1 cellular context compared by ENCODE assay signal in genomic region chr6:26204332-26205160, GRCh38.
TF ChIP-seq lines count a peak whose summit lies in the region.

No MANE protein-coding gene starts in this region.

TF ChIP-seq in HEK293, 187 proteins besides CTCF, POLR2A, EP300 and RAD21 (continued from another document and continues in another):
- TF ChIP-seq HIC1 (tag by site-specific recombination; IDR thresholded peaks at IDR 0.05) = peak; percentile 92
- no peak for TF ChIP-seq ZNF707 (tag by site-specific recombination; IDR thresholded peaks at IDR 0.05)
- TF ChIP-seq ZNF791 (tag by site-specific recombination; IDR thresholded peaks at IDR 0.05) = no peak
- TF ChIP-seq ZNF76 (tag by site-specific recombination; IDR thresholded peaks at IDR 0.05; ENCODE audit: borderline replicate concordance, low read depth) = peak; percentile 70
- no peak for TF ChIP-seq GFI1B (tag by site-specific recombination; IDR thresholded peaks at IDR 0.05)
- TF ChIP-seq HOXC10 (CRISPR knock-in tag; IDR thresholded peaks at IDR 0.05) = no peak
- no peak for TF ChIP-seq KLF16 (tag by site-specific recombination; IDR thresholded peaks at IDR 0.05)
- no peak for TF ChIP-seq ZNF112 (tag by site-specific recombination; IDR thresholded peaks at IDR 0.05)
- TF ChIP-seq TRIM28 (IDR thresholded peaks at IDR 0.05; ENCODE audit: borderline replicate concordance, low read length) = 0 out of 2 replicates have a peak, but pooled peaks have one; percentile 46
- TF ChIP-seq ZNF521 (tag by site-specific recombination; IDR thresholded peaks at IDR 0.05) = no peak
- 0 out of 2 replicates have a peak, but pooled peaks have one; percentile 49 for TF ChIP-seq PRDM4 (tag by site-specific recombination; IDR thresholded peaks at IDR 0.05)
- no peak for TF ChIP-seq ZNF488 (tag by site-specific recombination; IDR thresholded peaks at IDR 0.05)
- no peak for TF ChIP-seq ZNF596 (tag by site-specific recombination; IDR thresholded peaks at IDR 0.05)
- TF ChIP-seq ZSCAN5A (tag by site-specific recombination; IDR thresholded peaks at IDR 0.05) = peak; percentile 51; the same call in 1 of the 2 replicates
- TF ChIP-seq ZNF146 (tag by site-specific recombination; IDR thresholded peaks at IDR 0.05) = no peak; the same call in 1 of the 2 replicates
- peak; percentile 47; the same call in 1 of the 2 replicates for TF ChIP-seq ZFP69B (tag by site-specific recombination; IDR thresholded peaks at IDR 0.05)
- TF ChIP-seq ZNF776 (tag by site-specific recombination; IDR thresholded peaks at IDR 0.05; ENCODE audit: borderline replicate concordance) = no peak
- TF ChIP-seq ZSCAN18 (tag by site-specific recombination; IDR thresholded peaks at IDR 0.05) = no peak
- peak; percentile 81 for TF ChIP-seq SP7 (tag by site-specific recombination; IDR thresholded peaks at IDR 0.05)
- TF ChIP-seq ZNF792 (tag by site-specific recombination; IDR thresholded peaks at IDR 0.05) = 0 out of 2 replicates have a peak, but pooled peaks have one; percentile 34
- TF ChIP-seq ZNF292 (tag by site-specific recombination; IDR thresholded peaks at IDR 0.05; ENCODE audit: borderline replicate concordance, low read depth) = no peak
- TF ChIP-seq ZSCAN30 (tag by site-specific recombination; IDR thresholded peaks at IDR 0.05) = peak; percentile 85
- TF ChIP-seq ZNF157 (tag by site-specific recombination; IDR thresholded peaks at IDR 0.05) = no peak
- TF ChIP-seq ZSCAN4 (tag by site-specific recombination; IDR thresholded peaks at IDR 0.05) = peak; percentile 42; the same call in 1 of the 2 replicates
- TF ChIP-seq ZNF473 (tag by site-specific recombination; IDR thresholded peaks at IDR 0.05) = no peak
- TF ChIP-seq SETDB1 (IDR thresholded peaks at IDR 0.05; ENCODE audit: insufficient read length, low read length) = no peak
- TF ChIP-seq OSR2 (tag by site-specific recombination; IDR thresholded peaks at IDR 0.05) = no peak
- TF ChIP-seq ZFP37 (tag by site-specific recombination; IDR thresholded peaks at IDR 0.05) = peak; percentile 78
- no peak for TF ChIP-seq ZBTB49 (tag by site-specific recombination; IDR thresholded peaks at IDR 0.05; ENCODE audit: low read depth)
- TF ChIP-seq ZNF692 (tag by site-specific recombination; IDR thresholded peaks at IDR 0.05) = peak; percentile 79; the same call in 1 of the 2 replicates
- no peak for TF ChIP-seq ZNF26 (tag by site-specific recombination; IDR thresholded peaks at IDR 0.05)
- TF ChIP-seq ZBTB7A (tag by site-specific recombination; IDR thresholded peaks at IDR 0.05; ENCODE audit: low read depth) = no peak
- TF ChIP-seq ZNF48 (tag by site-specific recombination; IDR thresholded peaks at IDR 0.05) = no peak
- no peak for TF ChIP-seq ZNF549 (tag by site-specific recombination; IDR thresholded peaks at IDR 0.05)
- TF ChIP-seq ZNF121 (tag by site-specific recombination; IDR thresholded peaks at IDR 0.05) = 0 out of 2 replicates have a peak, but pooled peaks have one; percentile 55
- TF ChIP-seq MYNN (tag by site-specific recombination; IDR thresholded peaks at IDR 0.05; ENCODE audit: borderline replicate concordance) = no peak
- TF ChIP-seq SCRT2 (tag by site-specific recombination; IDR thresholded peaks at IDR 0.05) = peak; percentile 86
- TF ChIP-seq ELK4 (IDR thresholded peaks at IDR 0.05; ENCODE audit: borderline replicate concordance, low read depth, low read length) = no peak; the same call in 1 of the 2 replicates
- peak; percentile 82 for TF ChIP-seq ZNF501 (tag by site-specific recombination; IDR thresholded peaks at IDR 0.05)
- TF ChIP-seq ZNF19 (tag by site-specific recombination; IDR thresholded peaks at IDR 0.05; ENCODE audit: low read depth) = no peak
- no peak for TF ChIP-seq ZNF529 (tag by site-specific recombination; IDR thresholded peaks at IDR 0.05; ENCODE audit: insufficient replicate concordance)
- no peak; the same call in 1 of the 2 replicates for TF ChIP-seq SCRT1 (tag by site-specific recombination; IDR thresholded peaks at IDR 0.05; ENCODE audit: borderline replicate concordance)
- TF ChIP-seq ZBTB20 (tag by site-specific recombination; IDR thresholded peaks at IDR 0.05) = peak; percentile 47; the same call in 1 of the 2 replicates
- TF ChIP-seq FEZF1 (tag by site-specific recombination; IDR thresholded peaks at IDR 0.05) = peak; percentile 18; the same call in 1 of the 2 replicates
- no peak for TF ChIP-seq ZNF350 (tag by site-specific recombination; IDR thresholded peaks at IDR 0.05)
- TF ChIP-seq ZIC2 (tag by site-specific recombination; IDR thresholded peaks at IDR 0.05) = no peak
- TF ChIP-seq ZXDB (tag by site-specific recombination; IDR thresholded peaks at IDR 0.05) = peak; percentile 81
- no peak for TF ChIP-seq ZNF416 (tag by site-specific recombination; IDR thresholded peaks at IDR 0.05)
- TF ChIP-seq ZNF548 (tag by site-specific recombination; IDR thresholded peaks at IDR 0.05) = no peak
- TF ChIP-seq ZNF239 (tag by site-specific recombination; IDR thresholded peaks at IDR 0.05) = peak; percentile 29; the same call in 1 of the 2 replicates
